16 cellular contexts compared by ENCODE assay signal in the genomic region with DNA sequence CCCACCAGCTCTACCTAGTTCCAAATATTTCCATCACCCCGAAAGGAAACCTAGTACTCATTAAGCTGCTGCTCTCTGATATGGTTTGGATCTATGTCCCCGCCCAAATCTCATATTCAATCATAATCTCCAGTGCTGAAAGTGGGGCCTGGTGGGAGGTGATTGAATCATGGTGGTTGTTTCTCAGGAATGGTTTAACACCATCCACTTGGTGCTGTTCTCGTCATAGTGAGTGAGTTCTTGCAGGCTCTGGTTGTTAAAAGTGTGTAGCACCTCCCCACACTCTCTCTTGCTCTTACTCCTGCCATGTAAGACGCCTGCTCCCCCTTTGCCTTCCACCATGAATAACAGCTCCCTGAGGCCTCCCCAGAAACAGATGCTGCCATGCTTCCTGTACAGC.
"Had no signal": no experiment of that assay in that cellular context is flagged by ENCODE, and none has a peak within 500 bp of the region (broad histone marks: within the 10 kb centered on the region; RNA-seq: fewer than 3 reads in every experiment).

No MANE protein-coding gene starts in this region.

- H3K9me3 Mint-ChIP-seq: memory B cell had no signal

- H3K27ac Mint-ChIP-seq: memory B cell; stimulated activated memory B cell treated with anti-CD40 and anti-IgM and Interleukin-4, amounts not matched to agents 10 μg/mL and 1 μg/mL and 100 μg/mL, for 72 hours had no signal

- DNase-seq: activated CD4-positive, CD25-positive, alpha-beta regulatory T cell treated with anti-CD3 and anti-CD28 coated beads, Interleukin-2, amount 50 U/mL, for 72 hours; cerebellar nuclear complex; effector memory CD4-positive, alpha-beta T cell; foreskin melanocyte; kidney glomerular epithelial cell; left ventricle myocardium superior; mucosa of descending colon; naive thymus-derived CD4-positive, alpha-beta T cell; pancreas; Right ventricle myocardium superior; spleen; T1000; upper lobe of left lung had no signal

- H3K36me3 Mint-ChIP-seq: memory B cell; stimulated activated memory B cell treated with anti-CD40 and anti-IgM and Interleukin-4, amounts not matched to agents 10 μg/mL and 1 μg/mL and 100 μg/mL, for 72 hours had no signal

- H3K4me3 Mint-ChIP-seq: memory B cell; naive thymus-derived CD4-positive, alpha-beta T cell; stimulated activated memory B cell treated with anti-CD40 and anti-IgM and Interleukin-4, amounts not matched to agents 10 μg/mL and 1 μg/mL and 100 μg/mL, for 72 hours had no signal

- H3K27me3 Mint-ChIP-seq: memory B cell had no signal

- ATAC-seq: left ventricle myocardium superior; mucosa of descending colon; naive thymus-derived CD4-positive, alpha-beta T cell; pancreas; sciatic nerve; stimulated activated memory B cell treated with anti-CD40 and anti-IgM and Interleukin-4, amounts not matched to agents 10 μg/mL and 1 μg/mL and 100 μg/mL, for 72 hours had no signal
